ENCODE assay signal across 8 cellular contexts in genomic region chr10:11145498-11145855, GRCh38.
DNase-seq lines count a peak whose midpoint lies in the region; ATAC-seq and TF ChIP-seq lines count a peak whose summit lies in the region.

No MANE protein-coding gene starts in this region.

- H3K9me3 ChIP-seq in heart left ventricle (no peaks in the 10 kb centered on the region), ovary (no peaks in the 10 kb centered on the region)

- CTCF ChIA-PET in activated CD8-positive, alpha-beta memory T cell treated with anti-CD3 and anti-CD28 coated beads, Interleukin-2, amount 10 ng/mL, durations not matched to agents 7 days and 5 days (lab: Charles Lee), result interaction anchor here (0.8 to 8.1 kb wide), 5 partner anchors 22 to 93 kb away, joined by 3 to 189 read pairs (median 4); no protein-coding TSS in a partner anchor

- WGBS in heart left ventricle, 4 donors, result 12 to 26% (median 21%) methylated on average over 3 of the region's 3 CpGs
- 42 to 47% (median 47%) methylated on average over 3 of the region's 3 CpGs for WGBS in ovary, 3 donors

- peak overlapping the region; percentile 97 for H3K27ac Mint-ChIP-seq in activated CD8-positive, alpha-beta memory T cell treated with anti-CD3 and anti-CD28 coated beads, Interleukin-2, amount 10 ng/mL, durations not matched to agents 7 days and 5 days
- H3K27ac Mint-ChIP-seq in stimulated activated naive CD8-positive, alpha-beta T cell treated with anti-CD3 and anti-CD28 coated beads, Interleukin-15, amount 100 ng/mL, for 72 hours, result peak overlapping the region; percentile 95 to 96

- peak overlapping the region; percentile 3 to 82 (median 48) for H3K27ac ChIP-seq in heart left ventricle
- no peak overlapping the region for H3K27ac ChIP-seq in ovary

- TF ChIP-seq EP300 in ovary (IDR thresholded peaks at IDR 0.05), result no peak

- intact Hi-C loops in heart left ventricle (cut with DNase I), result loop anchor here in 1 of 10 donors (5.0 kb wide), 1 partner anchor 103 kb away; no protein-coding TSS in a partner anchor
- intact Hi-C loops in ovary (cut with DNase I), result loop anchor here in 1 of 4 donors (10.0 kb wide), 1 partner anchor 1791 kb away; no protein-coding TSS in a partner anchor

- H3K4me1 ChIP-seq in heart left ventricle, result peaks cover 4 to 81% (median 59%) of the 10 kb centered on the region in 12 donors
- peaks cover 14% of the 10 kb centered on the region for H3K4me1 ChIP-seq in ovary (ENCODE audit: insufficient read depth)

- no peak for TF ChIP-seq CTCF in heart left ventricle (IDR thresholded peaks at IDR 0.05)
- no peak for TF ChIP-seq CTCF in ovary (IDR thresholded peaks at IDR 0.05)

- no peaks in the 10 kb centered on the region for H3K27me3 ChIP-seq in heart left ventricle
- no peaks in the 10 kb centered on the region for H3K27me3 ChIP-seq in ovary

- H3K4me3 ChIP-seq in heart left ventricle (peak overlapping the region in 2 of 12 donors; percentile 8 to 38), ovary (no peak overlapping the region)

- peaks cover 1% of the 10 kb centered on the region for H3K36me3 Mint-ChIP-seq in activated CD8-positive, alpha-beta memory T cell treated with anti-CD3 and anti-CD28 coated beads, Interleukin-2, amount 10 ng/mL, durations not matched to agents 7 days and 5 days

- no peaks in the 10 kb centered on the region for H3K9me3 Mint-ChIP-seq in activated CD8-positive, alpha-beta memory T cell treated with anti-CD3 and anti-CD28 coated beads, Interleukin-2, amount 10 ng/mL, durations not matched to agents 7 days and 5 days (ENCODE audit: low read depth)
- no peaks in the 10 kb centered on the region for H3K9me3 Mint-ChIP-seq in stimulated activated naive CD8-positive, alpha-beta T cell treated with anti-CD3 and anti-CD28 coated beads, Interleukin-15, amount 100 ng/mL, for 72 hours

- peaks cover 92% of the 10 kb centered on the region for H3K4me1 Mint-ChIP-seq in activated CD8-positive, alpha-beta memory T cell treated with anti-CD3 and anti-CD28 coated beads, Interleukin-2, amount 10 ng/mL, durations not matched to agents 7 days and 5 days
- H3K4me1 Mint-ChIP-seq in stimulated activated naive CD8-positive, alpha-beta T cell treated with anti-CD3 and anti-CD28 coated beads, Interleukin-15, amount 100 ng/mL, for 72 hours, result peaks cover 100% of the 10 kb centered on the region

- peak; percentile 74 for ATAC-seq in activated CD8-positive, alpha-beta memory T cell treated with anti-CD3 and anti-CD28 coated beads, Interleukin-2, amount 10 ng/mL, durations not matched to agents 7 days and 5 days
- peak; percentile 90 for ATAC-seq in HG03432 (IDR thresholded peaks at IDR 0.05; ENCODE audit: unreplicated experiment)
- peak; percentile 36 to 88 (median 74) for ATAC-seq in heart left ventricle
- ATAC-seq in stimulated activated naive CD8-positive, alpha-beta T cell treated with anti-CD3 and anti-CD28 coated beads, Interleukin-15, amount 100 ng/mL, for 72 hours, result peak; percentile 73

- DNase-seq in activated CD8-positive, alpha-beta memory T cell treated with anti-CD3 and anti-CD28 coated beads, Interleukin-2, amount 10 ng/mL, durations not matched to agents 7 days and 5 days, result peak; percentile 89
- DNase-seq in activated CD8-positive, alpha-beta memory T cell treated with anti-CD3 and anti-CD28 coated beads for 24 hours, result no peak
- peak; percentile 28 to 40 for DNase-seq in activated CD4-positive, alpha-beta T cell treated with anti-CD3 and anti-CD28 coated beads for 24 hours (ENCODE audit: low read depth in 2 of 2)
- DNase-seq in heart left ventricle (peak in 4 of 5 donors; percentile 40 to 58 (median 57)), ovary (no peak), NCI-H1105 treated with DMSO at 0.1 percent for 48 hours (lab: John Stamatoyannopoulos, UW) (no peak)
- DNase-seq in stimulated activated naive CD8-positive, alpha-beta T cell treated with anti-CD3 and anti-CD28 coated beads, Interleukin-15, amount 100 ng/mL, for 72 hours, result peak; percentile 39 to 47

- no peaks in the 10 kb centered on the region for H3K27me3 Mint-ChIP-seq in activated CD8-positive, alpha-beta memory T cell treated with anti-CD3 and anti-CD28 coated beads, Interleukin-2, amount 10 ng/mL, durations not matched to agents 7 days and 5 days
- H3K27me3 Mint-ChIP-seq in stimulated activated naive CD8-positive, alpha-beta T cell treated with anti-CD3 and anti-CD28 coated beads, Interleukin-15, amount 100 ng/mL, for 72 hours, result no peaks in the 10 kb centered on the region

- TF ChIP-seq POLR2A in heart left ventricle (IDR thresholded peaks at IDR 0.05) (no peak), ovary (IDR thresholded peaks at IDR 0.05) (no peak)

- H3K36me3 ChIP-seq in heart left ventricle (no peaks in the 10 kb centered on the region), ovary (no peaks in the 10 kb centered on the region)

- peak overlapping the region; percentile 54 for H3K4me3 Mint-ChIP-seq in activated CD8-positive, alpha-beta memory T cell treated with anti-CD3 and anti-CD28 coated beads, Interleukin-2, amount 10 ng/mL, durations not matched to agents 7 days and 5 days
- H3K4me3 Mint-ChIP-seq in stimulated activated naive CD8-positive, alpha-beta T cell treated with anti-CD3 and anti-CD28 coated beads, Interleukin-15, amount 100 ng/mL, for 72 hours, result peak overlapping the region; percentile 85 to 86

Comparison
In these comparisons a context has a peak if more than half of its experiments do, and no peak if none do; other contexts are left out.
1. DNase-seq: peak in activated CD8-positive, alpha-beta memory T cell treated with anti-CD3 and anti-CD28 coated beads, Interleukin-2, amount 10 ng/mL, durations not matched to agents 7 days and 5 days (single experiment), activated CD4-positive, alpha-beta T cell treated with anti-CD3 and anti-CD28 coated beads for 24 hours (2 of 2), heart left ventricle (4 of 5) and stimulated activated naive CD8-positive, alpha-beta T cell treated with anti-CD3 and anti-CD28 coated beads, Interleukin-15, amount 100 ng/mL, for 72 hours (2 of 2); none in activated CD8-positive, alpha-beta memory T cell treated with anti-CD3 and anti-CD28 coated beads for 24 hours (single experiment), ovary (0 of 5) and NCI-H1105 treated with DMSO at 0.1 percent for 48 hours (single experiment).
2. H3K27ac ChIP-seq: peak in heart left ventricle (12 of 12); none in ovary (0 of 2).
3. Peak in every context shown above with its lines, with median percentiles within 50 percentile points of each other: ATAC-seq.